In genomic region chr1:93964777-93965200, GRCh38 we compare ENCODE assay signal across 13 cellular contexts. TPM values are rescaled to one million over a fixed set of nuclear protein-coding genes. Genes with fewer than 3 reads are reported as not detected.
DNase-seq lines count a peak whose midpoint lies in the region; TF ChIP-seq lines count a peak whose summit lies in the region.
"Had no signal": no experiment of that assay in that cellular context is flagged by ENCODE, and none has a peak within 500 bp of the region (broad histone marks: within the 10 kb centered on the region; RNA-seq: fewer than 3 reads in every experiment).

No MANE protein-coding gene starts in this region.

- H3K4me3 Mint-ChIP-seq in neural progenitor cell (no peak overlapping the region), mesothelial cell of epicardium (no peak overlapping the region)
- H3K4me3 Mint-ChIP-seq: central memory CD8-positive, alpha-beta T cell had no signal

- H3K27me3 Mint-ChIP-seq in neural progenitor cell (ENCODE audit: insufficient read depth, low read depth) (peaks cover 8% of the 10 kb centered on the region), mesothelial cell of epicardium (ENCODE audit: low read depth) (no peaks in the 10 kb centered on the region)

- no peak overlapping the region for H2AFZ ChIP-seq in neural progenitor cell (replicated peaks)

- H3K36me3 ChIP-seq in MG63 (no peaks in the 10 kb centered on the region), neural progenitor cell (no peaks in the 10 kb centered on the region)
- H3K36me3 ChIP-seq: BLaER1 treated with 17β-estradiol and CSF1 and Interleukin-3, amounts not matched to agents 10 nM and 100 nM; gastrocnemius medialis had no signal

- H3K4me3 ChIP-seq in MG63 (no peak overlapping the region), epithelial cell of esophagus (ENCODE audit: low read length) (no peak overlapping the region), neural progenitor cell (no peak overlapping the region)
- H3K4me3 ChIP-seq: BLaER1 treated with 17β-estradiol and CSF1 and Interleukin-3, amounts not matched to agents 10 nM and 100 nM; gastrocnemius medialis had no signal

- TF ChIP-seq CTCF in epithelial cell of esophagus (IDR thresholded peaks at IDR 0.05; ENCODE audit: insufficient read depth, low read depth, low read length, missing control alignments), result no peak
- no peak for TF ChIP-seq CTCF in neural progenitor cell (IDR thresholded peaks at IDR 0.05)
- TF ChIP-seq CTCF in mesothelial cell of epicardium (IDR thresholded peaks at IDR 0.05; ENCODE audit: unreplicated experiment), result no peak

- no peaks in the 10 kb centered on the region for H4K20me1 ChIP-seq in neural progenitor cell (ENCODE audit: low read depth)
- H4K20me1 ChIP-seq: BLaER1 treated with 17β-estradiol and CSF1 and Interleukin-3, amounts not matched to agents 10 nM and 100 nM had no signal

- H3K9ac ChIP-seq in neural progenitor cell, result no peak overlapping the region
- H3K9ac ChIP-seq: BLaER1 treated with 17β-estradiol and CSF1 and Interleukin-3, amounts not matched to agents 10 nM and 100 nM had no signal

- DNase-seq in ELR (ENCODE audit: low read depth) (peak; percentile 47), MG63 (peak; percentile 91), epithelial cell of esophagus (ENCODE audit: low read depth) (peak; percentile 90), neural progenitor cell (ENCODE audit: low spot score) (no peak), RPMI8226 (no peak), UCSD-AML1 (lab: John Stamatoyannopoulos, UW; ENCODE audit: unreplicated experiment) (no peak), mesothelial cell of epicardium (ENCODE audit: low spot score in 2 of 2, unreplicated experiment in 2 of 2) (no peak), MV-4-11 (lab: John Stamatoyannopoulos, UW) (no peak)
- DNase-seq: gastrocnemius medialis, HCEC 1CT, NCI-H446 treated with DMSO at 0.1 percent for 48 hours had no signal

- H3K27me3 ChIP-seq in MG63 (no peaks in the 10 kb centered on the region), neural progenitor cell (no peaks in the 10 kb centered on the region)
- H3K27me3 ChIP-seq: BLaER1 treated with 17β-estradiol and CSF1 and Interleukin-3, amounts not matched to agents 10 nM and 100 nM; gastrocnemius medialis had no signal

- H3F3A ChIP-seq in neural progenitor cell (ENCODE audit: low read depth), result no peaks in the 10 kb centered on the region

- H3K36me3 Mint-ChIP-seq in neural progenitor cell (no peaks in the 10 kb centered on the region), mesothelial cell of epicardium (no peaks in the 10 kb centered on the region)

- H3K27ac ChIP-seq in neural progenitor cell, result no peak overlapping the region
- H3K27ac ChIP-seq: BLaER1 treated with 17β-estradiol and CSF1 and Interleukin-3, amounts not matched to agents 10 nM and 100 nM; gastrocnemius medialis had no signal

- H3K79me2 ChIP-seq in neural progenitor cell (ENCODE audit: low read depth), result no peaks in the 10 kb centered on the region

- H3K9me3 Mint-ChIP-seq in neural progenitor cell (no peaks in the 10 kb centered on the region), mesothelial cell of epicardium (no peaks in the 10 kb centered on the region)
- H3K9me3 Mint-ChIP-seq: central memory CD8-positive, alpha-beta T cell had no signal

- no peak overlapping the region for H3K4me2 ChIP-seq in neural progenitor cell

- H3K4me1 Mint-ChIP-seq in neural progenitor cell (peaks cover 3% of the 10 kb centered on the region), mesothelial cell of epicardium (peaks cover 18% of the 10 kb centered on the region)
- H3K4me1 Mint-ChIP-seq: central memory CD8-positive, alpha-beta T cell had no signal

- H3K4me1 ChIP-seq in neural progenitor cell, result no peaks in the 10 kb centered on the region

- H3K9me3 ChIP-seq in MG63 (0 out of 2 replicates have a peak, but pooled peaks cover 2% of the 10 kb centered on the region), neural progenitor cell (ENCODE audit: low read depth) (no peaks in the 10 kb centered on the region)
- H3K9me3 ChIP-seq: gastrocnemius medialis had no signal

- H3K27ac Mint-ChIP-seq in neural progenitor cell, result peak overlapping the region; percentile 50
- H3K27ac Mint-ChIP-seq in mesothelial cell of epicardium, result no peak overlapping the region

RNA-seq across cellular contexts. Expression of gene GCLM, which starts 55.6 kb away (rescaled TPM):
- 115 and 160 TPM in 2 replicates for total RNA-seq in MG63 (2014; rRNA removed; shearing (Covaris generic); ENCODE audit: low replicate concordance)
- total RNA-seq in neural progenitor cell (ENCODE audit: low replicate concordance) (3.7 and 4.8 TPM in 2 replicates), mesothelial cell of epicardium (8.7 to 9.0 TPM (median 8.9 TPM) in 3 replicates)

Comparison
In these comparisons a context has a peak if more than half of its experiments do, and no peak if none do; other contexts are left out.
1. DNase-seq: peak in ELR (single experiment), MG63 (single experiment) and epithelial cell of esophagus (single experiment); none in neural progenitor cell (single experiment), RPMI8226 (single experiment), UCSD-AML1 (single experiment), mesothelial cell of epicardium (0 of 2) and MV-4-11 (single experiment).
2. RNA of gene GCLM, which starts 55.6 kb away (total RNA-seq): 115 to 160 TPM in MG63; 8.7 to 9.0 TPM in mesothelial cell of epicardium and 3.7 to 4.8 TPM in neural progenitor cell; every median in the first group is over 10 times any median in the second.